Comparison of ENCODE assay signal across 1 cellular context in genomic region chr11:134052395-134052987, GRCh38.
TF ChIP-seq lines count a peak whose summit lies in the region.

No MANE protein-coding gene starts in this region.

TF ChIP-seq in K562, 482 proteins besides CTCF, POLR2A, EP300 and RAD21 (continued from another document and continues in another):
- TF ChIP-seq ZNF609 (CRISPR knock-in tag; IDR thresholded peaks at IDR 0.05; ENCODE audit: borderline replicate concordance) = no peak
- no peak for TF ChIP-seq ZNF280B (CRISPR knock-in tag; IDR thresholded peaks at IDR 0.05)
- TF ChIP-seq ETV5 (CRISPR knock-in tag; IDR thresholded peaks at IDR 0.05; ENCODE audit: low read depth) = no peak
- no peak for TF ChIP-seq ZNF431 (CRISPR knock-in tag; IDR thresholded peaks at IDR 0.05)
- TF ChIP-seq ELF2 (CRISPR knock-in tag; IDR thresholded peaks at IDR 0.05) = no peak
- TF ChIP-seq ZMIZ1 (IDR thresholded peaks at IDR 0.05; ENCODE audit: low read depth in 2 of 2, low read length in 2 of 2) = no peak
- TF ChIP-seq CEBPB (tag; IDR thresholded peaks at IDR 0.05) = no peak
- no peak for TF ChIP-seq XRCC4 (IDR thresholded peaks at IDR 0.05; ENCODE audit: extremely low read depth, insufficient read depth, insufficient read length)
- TF ChIP-seq DDX20 (tag; IDR thresholded peaks at IDR 0.05; ENCODE audit: low read depth) = 0 out of 2 replicates have a peak, but pooled peaks have one; percentile 45
- no peak for TF ChIP-seq IRF2 (CRISPR knock-in tag; IDR thresholded peaks at IDR 0.05)
- TF ChIP-seq REST (CRISPR knock-in tag; IDR thresholded peaks at IDR 0.05; ENCODE audit: low read depth) = no peak
- TF ChIP-seq TSC22D4 (tag; IDR thresholded peaks at IDR 0.05) = no peak
- no peak for TF ChIP-seq NFE2L1 (tag; IDR thresholded peaks at IDR 0.05; ENCODE audit: borderline replicate concordance, low read depth)
- no peak for TF ChIP-seq NKRF (IDR thresholded peaks at IDR 0.05; ENCODE audit: borderline replicate concordance)
- peak; percentile 97 for TF ChIP-seq HDAC8 (tag; IDR thresholded peaks at IDR 0.05)
- peak; percentile 74 for TF ChIP-seq ZNF644 (tag; IDR thresholded peaks at IDR 0.05; ENCODE audit: low read depth)
- no peak for TF ChIP-seq SAFB2 (IDR thresholded peaks at IDR 0.05; ENCODE audit: borderline replicate concordance, low read depth, low read length, severe bottlenecking)
- no peak for TF ChIP-seq HDAC2 (IDR thresholded peaks at IDR 0.05)
- no peak for TF ChIP-seq BCLAF1 (IDR thresholded peaks at IDR 0.05; ENCODE audit: borderline replicate concordance in 1 of 2, control insufficient read depth in 1 of 2, low read depth in 2 of 2, low read length in 1 of 2)
- TF ChIP-seq CTBP1 (IDR thresholded peaks at IDR 0.05; ENCODE audit: borderline replicate concordance) = no peak
- TF ChIP-seq GATAD2B (IDR thresholded peaks at IDR 0.05; ENCODE audit: borderline replicate concordance) = no peak
- no peak for TF ChIP-seq CGGBP1 (CRISPR knock-in tag; IDR thresholded peaks at IDR 0.05)
- TF ChIP-seq AFF4 (CRISPR knock-in tag; IDR thresholded peaks at IDR 0.05) = no peak
- no peak for TF ChIP-seq HDGF (IDR thresholded peaks at IDR 0.05)
